In genomic region chr12:95951515-95951914, GRCh38 we compare ENCODE assay signal across 24 cellular contexts. TPM values are rescaled to one million over a fixed set of nuclear protein-coding genes. Genes with fewer than 3 reads are reported as not detected.
"Had no signal": no experiment of that assay in that cellular context is flagged by ENCODE, and none has a peak within 500 bp of the region (broad histone marks: within the 10 kb centered on the region; RNA-seq: fewer than 3 reads in every experiment).

No MANE protein-coding gene starts in this region.

- H3K9me3 Mint-ChIP-seq: activated CD4-positive, alpha-beta T cell treated with anti-CD3 and anti-CD28 coated beads, Interleukin-2, amount 10 ng/mL, durations not matched to agents 24 days and 14 days; activated naive CD8-positive, alpha-beta T cell treated with anti-CD3 and anti-CD28 coated beads for 36 hours had no signal

- ATAC-seq: activated CD8-positive, alpha-beta T cell treated with anti-CD3 and anti-CD28 coated beads, Interleukin-2, amount 10 ng/mL, durations not matched to agents 7 days and 5 days; left ventricle myocardium superior; mucosa of descending colon; naive thymus-derived CD4-positive, alpha-beta T cell had no signal

- H3K4me1 Mint-ChIP-seq: activated B cell treated with CpG ODN at 0.5 μM for 24 hours; activated CD4-positive, alpha-beta T cell treated with anti-CD3 and anti-CD28 coated beads, Interleukin-2, amount 10 ng/mL, durations not matched to agents 24 days and 14 days; activated naive CD8-positive, alpha-beta T cell treated with anti-CD3 and anti-CD28 coated beads for 36 hours; memory B cell had no signal

- H3K4me3 Mint-ChIP-seq: activated B cell treated with CpG ODN at 0.5 μM for 24 hours; activated CD4-positive, alpha-beta T cell treated with anti-CD3 and anti-CD28 coated beads, Interleukin-2, amount 10 ng/mL, durations not matched to agents 24 days and 14 days; activated CD8-positive, alpha-beta T cell treated with anti-CD3 and anti-CD28 coated beads, Interleukin-2, amount 10 ng/mL, durations not matched to agents 7 days and 5 days; activated naive CD8-positive, alpha-beta T cell treated with anti-CD3 and anti-CD28 coated beads for 36 hours; brain; memory B cell; naive thymus-derived CD4-positive, alpha-beta T cell had no signal

- H3K36me3 Mint-ChIP-seq: activated naive CD8-positive, alpha-beta T cell treated with anti-CD3 and anti-CD28 coated beads for 36 hours; brain had no signal

- DNase-seq: activated B cell treated with CpG ODN at 0.5 μM for 24 hours; activated CD4-positive, alpha-beta T cell treated with anti-CD3 and anti-CD28 coated beads, Interleukin-2, amount 10 ng/mL, durations not matched to agents 24 days and 14 days; activated CD8-positive, alpha-beta memory T cell treated with anti-CD3 and anti-CD28 coated beads, Interleukin-2, amount 50 U/mL, for 4 hours; activated CD8-positive, alpha-beta T cell treated with anti-CD3 and anti-CD28 coated beads, Interleukin-2, amount 10 ng/mL, durations not matched to agents 7 days and 5 days; activated gamma-delta T cell treated with Interleukin-2 at 50 U/mL for 16 hours; activated naive CD8-positive, alpha-beta T cell treated with anti-CD3 and anti-CD28 coated beads for 36 hours; activated T-cell treated with anti-CD3 and anti-CD28 coated beads, Interleukin-2, amount 50 U/mL, for 48 hours; amygdala; central memory CD4-positive, alpha-beta T cell; colonic mucosa; esophagus squamous epithelium; left ventricle myocardium superior; mucosa of descending colon; naive thymus-derived CD4-positive, alpha-beta T cell; sigmoid colon; spleen; stomach; testis had no signal

- H3K27ac Mint-ChIP-seq: activated B cell treated with CpG ODN at 0.5 μM for 24 hours; activated CD4-positive, alpha-beta T cell treated with anti-CD3 and anti-CD28 coated beads, Interleukin-2, amount 10 ng/mL, durations not matched to agents 24 days and 14 days; activated CD8-positive, alpha-beta T cell treated with anti-CD3 and anti-CD28 coated beads, Interleukin-2, amount 10 ng/mL, durations not matched to agents 7 days and 5 days; activated naive CD8-positive, alpha-beta T cell treated with anti-CD3 and anti-CD28 coated beads for 36 hours; brain; memory B cell; naive thymus-derived CD4-positive, alpha-beta T cell had no signal

- H3K27me3 Mint-ChIP-seq: activated naive CD8-positive, alpha-beta T cell treated with anti-CD3 and anti-CD28 coated beads for 36 hours; memory B cell had no signal

RNA-seq across cellular contexts. Expression of gene AMDHD1, which starts 8.4 kb away (rescaled TPM):
- total RNA-seq: endothelial cell of umbilical vein, fibroblast of villous mesenchyme, stomach had no signal

RNA-seq across cellular contexts. Expression of gene CCDC38, which starts 9.1 kb away (rescaled TPM):
- total RNA-seq: activated CD4-positive, alpha-beta T cell treated with anti-CD3 and anti-CD28 coated beads, Interleukin-2, amount 10 ng/mL, durations not matched to agents 24 days and 14 days; activated CD8-positive, alpha-beta T cell treated with anti-CD3 and anti-CD28 coated beads, Interleukin-2, amount 10 ng/mL, durations not matched to agents 7 days and 5 days; colonic mucosa; endothelial cell of umbilical vein; fibroblast of villous mesenchyme; kidney epithelial cell; mucosa of descending colon; sigmoid colon; stomach; ureter had no signal

RNA-seq across cellular contexts. Expression of gene HAL, which starts 44.6 kb away (rescaled TPM):
- total RNA-seq: fibroblast of villous mesenchyme had no signal
